ENCODE assay signal across 22 cellular contexts in the genomic region with DNA sequence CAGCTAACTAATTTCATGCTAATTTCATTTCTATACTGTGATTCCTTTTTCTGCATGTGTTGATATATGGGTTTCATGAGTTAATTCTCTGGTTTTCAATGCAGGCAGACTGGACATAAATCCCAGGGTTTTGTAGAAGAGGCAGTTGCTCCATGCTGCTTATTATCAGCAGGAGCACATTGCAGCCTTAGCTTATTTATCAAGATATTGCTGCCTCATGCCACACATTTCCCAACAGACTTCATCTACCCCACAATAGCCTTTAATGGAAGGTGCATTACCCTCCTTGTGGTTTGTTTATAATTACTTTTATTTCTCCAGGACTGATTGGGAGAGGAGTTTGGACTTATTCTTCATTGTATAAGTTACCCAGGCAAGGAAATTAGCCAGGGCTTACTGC.
"Had no signal": no experiment of that assay in that cellular context is flagged by ENCODE, and none has a peak within 500 bp of the region (broad histone marks: within the 10 kb centered on the region; RNA-seq: fewer than 3 reads in every experiment).

No MANE protein-coding gene starts in this region.

- DNase-seq: dermis blood vessel endothelial cell; effector memory CD4-positive, alpha-beta T cell; esophagus squamous epithelium; foreskin fibroblast; gastrocnemius medialis; head of caudate nucleus; left ventricle myocardium superior; lower lobe of right lung; naive thymus-derived CD8-positive, alpha-beta T cell; nephron progenitor cell; nucleus accumbens; sigmoid colon; stimulated activated CD4-positive, alpha-beta T cell treated with anti-CD3 and anti-CD28 coated beads, Interleukin-2, amount 100 ng/mL, for 24 hours; stimulated activated CD4-positive, alpha-beta T cell treated with anti-CD3 and anti-CD28 coated beads, Interleukin-4, amount 100 ng/mL, for 24 hours; stimulated activated naive CD8-positive, alpha-beta T cell treated with anti-CD3 and anti-CD28 coated beads, Interleukin-15, Interleukin-2, amounts not matched to agents 100 U/mL and 50 U/mL, for 24 hours; substantia nigra; testis; tibial artery had no signal

- H3K9me3 Mint-ChIP-seq: naive thymus-derived CD8-positive, alpha-beta T cell; nephron progenitor cell; stimulated activated effector memory CD8-positive, alpha-beta T cell treated with anti-CD3 and anti-CD28 coated beads, Interleukin-12 subunit alpha, Interleukin-12 subunit beta, amount 100 ng/mL, for 72 hours; type B pancreatic cell had no signal

- H3K27ac Mint-ChIP-seq: naive thymus-derived CD8-positive, alpha-beta T cell; nephron progenitor cell; stimulated activated effector memory CD8-positive, alpha-beta T cell treated with anti-CD3 and anti-CD28 coated beads, Interleukin-12 subunit alpha, Interleukin-12 subunit beta, amount 100 ng/mL, for 72 hours; type B pancreatic cell had no signal

- H3K27me3 Mint-ChIP-seq: type B pancreatic cell had no signal

- H3K4me3 Mint-ChIP-seq: naive thymus-derived CD8-positive, alpha-beta T cell; nephron progenitor cell; stimulated activated effector memory CD8-positive, alpha-beta T cell treated with anti-CD3 and anti-CD28 coated beads, Interleukin-12 subunit alpha, Interleukin-12 subunit beta, amount 100 ng/mL, for 72 hours; type B pancreatic cell had no signal

- H3K4me1 Mint-ChIP-seq: naive thymus-derived CD8-positive, alpha-beta T cell; stimulated activated effector memory CD8-positive, alpha-beta T cell treated with anti-CD3 and anti-CD28 coated beads, Interleukin-12 subunit alpha, Interleukin-12 subunit beta, amount 100 ng/mL, for 72 hours had no signal

- H3K36me3 Mint-ChIP-seq: naive thymus-derived CD8-positive, alpha-beta T cell; stimulated activated effector memory CD8-positive, alpha-beta T cell treated with anti-CD3 and anti-CD28 coated beads, Interleukin-12 subunit alpha, Interleukin-12 subunit beta, amount 100 ng/mL, for 72 hours; type B pancreatic cell had no signal

- ATAC-seq: gastrocnemius medialis; left ventricle myocardium superior; lower lobe of right lung; naive thymus-derived CD8-positive, alpha-beta T cell; stimulated activated effector memory CD8-positive, alpha-beta T cell treated with anti-CD3 and anti-CD28 coated beads, Interleukin-12 subunit alpha, Interleukin-12 subunit beta, amount 100 ng/mL, for 72 hours; stimulated activated naive CD8-positive, alpha-beta T cell treated with anti-CD3 and anti-CD28 coated beads, Interleukin-15, Interleukin-2, amounts not matched to agents 100 U/mL and 50 U/mL, for 24 hours had no signal

- FAIRE-seq: endothelial cell of umbilical vein, keratinocyte had no signal
